ENCODE assay signal across 1 cellular context in genomic region chr19:10835754-10836477, GRCh38.
TF ChIP-seq lines count a peak whose summit lies in the region.

Gene TMED1 (minus strand): TSS chr19:10836212. CDS start chr19:10836191, 21 bp downstream.

TF ChIP-seq in HepG2, 621 proteins besides CTCF, POLR2A, EP300 and RAD21 (continued from another document and continues in another):
- TF ChIP-seq HOXA9 (CRISPR knock-in tag; IDR thresholded peaks at IDR 0.05; ENCODE audit: borderline replicate concordance): no peak
- TF ChIP-seq ZNF678 (CRISPR knock-in tag; IDR thresholded peaks at IDR 0.05): 0 out of 2 replicates have a peak, but pooled peaks have one; percentile 72
- TF ChIP-seq IRF2 (CRISPR knock-in tag; IDR thresholded peaks at IDR 0.05): peak; percentile 46; the same call in 1 of the 2 replicates
- no peak; the same call in 1 of the 2 replicates for TF ChIP-seq MED1 (CRISPR knock-in tag; IDR thresholded peaks at IDR 0.05)
- no peak for TF ChIP-seq ZNF20 (CRISPR knock-in tag; IDR thresholded peaks at IDR 0.05)
- TF ChIP-seq ZFP36L1 (CRISPR knock-in tag; IDR thresholded peaks at IDR 0.05): no peak
- TF ChIP-seq ATF3 (CRISPR knock-in tag; IDR thresholded peaks at IDR 0.05): no peak
- TF ChIP-seq ZKSCAN8 (CRISPR knock-in tag; IDR thresholded peaks at IDR 0.05; ENCODE audit: borderline replicate concordance): no peak
- peak; percentile 93 for TF ChIP-seq AGO2 (optimal IDR thresholded peaks at IDR 0.05; ENCODE audit: low read depth, low read length)
- peak; percentile 67; the same call in 1 of the 2 replicates for TF ChIP-seq IRF1 (CRISPR knock-in tag; IDR thresholded peaks at IDR 0.05; ENCODE audit: low read depth)
- TF ChIP-seq LCORL (IDR thresholded peaks at IDR 0.05): no peak
- peak; percentile 30; the same call in 1 of the 2 replicates for TF ChIP-seq LCORL (CRISPR knock-in tag; IDR thresholded peaks at IDR 0.05)
- TF ChIP-seq ZNF160 (CRISPR knock-in tag; IDR thresholded peaks at IDR 0.05): no peak; the same call in 1 of the 2 replicates
- no peak for TF ChIP-seq MAFK (conservative IDR thresholded peaks at IDR 0.05 in 1 of 2, IDR thresholded peaks at IDR 0.05 in 1 of 2; ENCODE audit: low read length in 2 of 2)
- TF ChIP-seq RORA (CRISPR knock-in tag; IDR thresholded peaks at IDR 0.05): no peak
- TF ChIP-seq THAP11 (CRISPR knock-in tag; IDR thresholded peaks at IDR 0.05): peak; percentile 76
- peak; percentile 94; the same call in 1 of the 2 replicates for TF ChIP-seq ZNF558 (CRISPR knock-in tag; IDR thresholded peaks at IDR 0.05; ENCODE audit: borderline replicate concordance)
- TF ChIP-seq ZNF672 (CRISPR knock-in tag; IDR thresholded peaks at IDR 0.05): no peak
- TF ChIP-seq ZNF382 (CRISPR knock-in tag; IDR thresholded peaks at IDR 0.05; ENCODE audit: borderline replicate concordance): no peak
- TF ChIP-seq ISL2 (CRISPR knock-in tag; IDR thresholded peaks at IDR 0.05): peak; percentile 27; the same call in 1 of the 2 replicates
- no peak for TF ChIP-seq MAZ (IDR thresholded peaks at IDR 0.05; ENCODE audit: borderline replicate concordance, low read depth, low read length)
- peak; percentile 73 for TF ChIP-seq MAZ (CRISPR knock-in tag; IDR thresholded peaks at IDR 0.05; ENCODE audit: low read depth)
- 0 out of 2 replicates have a peak, but pooled peaks have one; percentile 18 for TF ChIP-seq RBAK (CRISPR knock-in tag; IDR thresholded peaks at IDR 0.05)
- no peak for TF ChIP-seq CAMTA2 (CRISPR knock-in tag; IDR thresholded peaks at IDR 0.05; ENCODE audit: borderline replicate concordance)
- TF ChIP-seq HOXA5 (CRISPR knock-in tag; IDR thresholded peaks at IDR 0.05): peak; percentile 68; the same call in 1 of the 2 replicates
- peak; percentile 65; the same call in 1 of the 2 replicates for TF ChIP-seq ZNF251 (CRISPR knock-in tag; IDR thresholded peaks at IDR 0.05)
- no peak for TF ChIP-seq ZNF12 (CRISPR knock-in tag; IDR thresholded peaks at IDR 0.05)
- TF ChIP-seq ZFP82 (CRISPR knock-in tag; IDR thresholded peaks at IDR 0.05; ENCODE audit: borderline replicate concordance): 0 out of 2 replicates have a peak, but pooled peaks have one; percentile 42
- TF ChIP-seq HMG20B (CRISPR knock-in tag; conservative IDR thresholded peaks at IDR 0.05): no peak
- no peak; the same call in 1 of the 2 replicates for TF ChIP-seq POGZ (CRISPR knock-in tag; IDR thresholded peaks at IDR 0.05)
- no peak for TF ChIP-seq HNF4G (IDR thresholded peaks at IDR 0.05; ENCODE audit: borderline replicate concordance, low read depth, low read length)
- 0 out of 2 replicates have a peak, but pooled peaks have one; percentile 63 for TF ChIP-seq HNF4G (CRISPR knock-in tag; IDR thresholded peaks at IDR 0.05; ENCODE audit: borderline replicate concordance, low read depth)
- TF ChIP-seq PATZ1 (CRISPR knock-in tag; IDR thresholded peaks at IDR 0.05): peak; percentile 85
- no peak for TF ChIP-seq FUBP1 (CRISPR knock-in tag; IDR thresholded peaks at IDR 0.05; ENCODE audit: borderline replicate concordance)
- no peak for TF ChIP-seq GLMP (CRISPR knock-in tag; IDR thresholded peaks at IDR 0.05; ENCODE audit: borderline replicate concordance)
- TF ChIP-seq ZGPAT (CRISPR knock-in tag; IDR thresholded peaks at IDR 0.05): peak; percentile 69; the same call in 1 of the 2 replicates
- TF ChIP-seq KAT2B (IDR thresholded peaks at IDR 0.05; ENCODE audit: borderline replicate concordance, low read depth, low read length): no peak
- no peak for TF ChIP-seq ZNF841 (CRISPR knock-in tag; IDR thresholded peaks at IDR 0.05; ENCODE audit: borderline replicate concordance)
- no peak for TF ChIP-seq ZNF142 (CRISPR knock-in tag; IDR thresholded peaks at IDR 0.05)
- TF ChIP-seq ZNF616 (CRISPR knock-in tag; IDR thresholded peaks at IDR 0.05; ENCODE audit: low read depth): no peak
- no peak for TF ChIP-seq BCLAF1 (IDR thresholded peaks at IDR 0.05)
- TF ChIP-seq SMAD3 (CRISPR knock-in tag; IDR thresholded peaks at IDR 0.05): 0 out of 2 replicates have a peak, but pooled peaks have one; percentile 54
- peak; percentile 44; the same call in 1 of the 2 replicates for TF ChIP-seq ZNF138 (CRISPR knock-in tag; IDR thresholded peaks at IDR 0.05; ENCODE audit: low read depth)
- TF ChIP-seq PLSCR1 (CRISPR knock-in tag; IDR thresholded peaks at IDR 0.05; ENCODE audit: borderline replicate concordance): no peak
- no peak for TF ChIP-seq SAFB2 (CRISPR knock-in tag; IDR thresholded peaks at IDR 0.05; ENCODE audit: borderline replicate concordance, low read depth)
- peak; percentile 41 for TF ChIP-seq GABPA (IDR thresholded peaks at IDR 0.05; ENCODE audit: low read depth, low read length)
- peak; percentile 69; the same call in 1 of the 2 replicates for TF ChIP-seq GABPA (CRISPR knock-in tag; IDR thresholded peaks at IDR 0.05; ENCODE audit: low read depth)
